ENCODE assay signal across 25 cellular contexts in genomic region chr14:56280843-56281242, GRCh38.
DNase-seq lines count a peak whose midpoint lies in the region; ATAC-seq, FAIRE-seq and TF ChIP-seq lines count a peak whose summit lies in the region.
"Had no signal": no experiment of that assay in that cellular context is flagged by ENCODE, and none has a peak within 500 bp of the region (broad histone marks: within the 10 kb centered on the region; RNA-seq: fewer than 3 reads in every experiment).

No MANE protein-coding gene starts in this region.

- H3K4me3 ChIP-seq in RWPE2 (ENCODE audit: severe bottlenecking) (no peak overlapping the region), fibroblast of pulmonary artery (replicated peaks; ENCODE audit: low read depth, low read length) (no peak overlapping the region), small intestine (ENCODE audit: low read depth in 1 of 2, low read length in 2 of 2) (no peak overlapping the region), MG63 (no peak overlapping the region)
- H3K4me3 ChIP-seq: gastrocnemius medialis, SJCRH30, skin epidermis had no signal

- peak; percentile 62 for FAIRE-seq in small intestine (lab: Jason Lieb, UNC)
- FAIRE-seq: HTR-8/SVneo had no signal

- ATAC-seq in RWPE2 (ENCODE audit: low read depth): peak; percentile 49; the same call in 1 of the 3 replicates
- ATAC-seq in HG02571 (IDR thresholded peaks at IDR 0.05; ENCODE audit: unreplicated experiment): no peak
- ATAC-seq: gastrocnemius medialis; naive thymus-derived CD4-positive, alpha-beta T cell; stimulated activated naive CD8-positive, alpha-beta T cell treated with anti-CD3 and anti-CD28 coated beads, Interleukin-15, amount 100 ng/mL, for 72 hours had no signal

- 94 to 100% (median 97%) methylated on average over 2 of the region's 2 CpGs for WGBS in small intestine, 3 donors

- H3K27me3 ChIP-seq in RWPE2 (ENCODE audit: insufficient read depth, poor library complexity, severe bottlenecking) (no peaks in the 10 kb centered on the region), small intestine (ENCODE audit: control insufficient read depth in 2 of 2, insufficient read depth in 2 of 2, low read length in 2 of 2) (no peaks in the 10 kb centered on the region), MG63 (no peaks in the 10 kb centered on the region)
- H3K27me3 ChIP-seq: gastrocnemius medialis, SJCRH30 had no signal

- no peaks in the 10 kb centered on the region for H3K4me1 ChIP-seq in RWPE2 (ENCODE audit: insufficient read depth, poor library complexity, severe bottlenecking)
- H3K4me1 ChIP-seq in small intestine (ENCODE audit: control insufficient read depth in 2 of 2, insufficient read depth in 1 of 2, low read depth in 1 of 2, low read length in 1 of 2): no peaks in the 10 kb centered on the region
- H3K4me1 ChIP-seq: gastrocnemius medialis, SJCRH30 had no signal

- DNase-seq in DMS 273 (lab: John Stamatoyannopoulos, UW; ENCODE audit: unreplicated experiment): peak; percentile 5
- no peak for DNase-seq in DMS 273 treated with DMSO at 0.1 percent for 48 hours (lab: John Stamatoyannopoulos, UW)
- no peak for DNase-seq in RWPE2 (ENCODE audit: low spot score)
- no peak for DNase-seq in fibroblast of pulmonary artery (ENCODE audit: low read depth)
- DNase-seq in small intestine: no peak
- no peak for DNase-seq in MG63
- no peak for DNase-seq in NCI-H524 (lab: John Stamatoyannopoulos, UW)
- DNase-seq: 8988T; activated CD4-positive, alpha-beta memory T cell treated with anti-CD3 and anti-CD28 coated beads for 36 hours; activated naive CD4-positive, alpha-beta T cell treated with Interleukin-2 at 50 U/mL for 16 hours; amygdala; CD4-positive, CD25-positive, alpha-beta regulatory T cell; gastrocnemius medialis; Karpas-422; naive thymus-derived CD4-positive, alpha-beta T cell; NCI-H1105; NCI-H526 treated with DMSO at 0.1 percent for 48 hours; posterior cingulate gyrus; SJCRH30; stimulated activated CD4-positive, alpha-beta T cell treated with anti-CD3 and anti-CD28 coated beads, Interleukin-4, amount 100 ng/mL, for 1 hour; stimulated activated naive CD8-positive, alpha-beta T cell treated with anti-CD3 and anti-CD28 coated beads, Interleukin-15, amount 100 ng/mL, for 72 hours; trophoblast cell had no signal

- no peaks in the 10 kb centered on the region for H3K9me3 ChIP-seq in RWPE2 (ENCODE audit: severe bottlenecking)
- no peaks in the 10 kb centered on the region for H3K9me3 ChIP-seq in small intestine (ENCODE audit: control insufficient read depth, low read depth)
- no peaks in the 10 kb centered on the region for H3K9me3 ChIP-seq in MG63
- H3K9me3 ChIP-seq: gastrocnemius medialis, SJCRH30 had no signal

- TF ChIP-seq CTCF in RWPE2 (IDR thresholded peaks at IDR 0.05; ENCODE audit: poor library complexity, severe bottlenecking) (peak; percentile 36), fibroblast of pulmonary artery (IDR thresholded peaks at IDR 0.05; ENCODE audit: low read length, missing control alignments) (peak; percentile 26)

- no peak overlapping the region for H3K27ac ChIP-seq in RWPE2 (ENCODE audit: poor library complexity, severe bottlenecking)
- no peak overlapping the region for H3K27ac ChIP-seq in small intestine (ENCODE audit: low read depth in 1 of 2, low read length in 1 of 2)
- H3K27ac ChIP-seq: gastrocnemius medialis, SJCRH30, skin epidermis had no signal

- H3K36me3 ChIP-seq in RWPE2 (ENCODE audit: low read depth): no peaks in the 10 kb centered on the region
- H3K36me3 ChIP-seq in small intestine (ENCODE audit: control insufficient read depth in 2 of 2, insufficient read depth in 2 of 2, low read length in 2 of 2): no peaks in the 10 kb centered on the region
- H3K36me3 ChIP-seq in MG63: no peaks in the 10 kb centered on the region
- H3K36me3 ChIP-seq: gastrocnemius medialis, SJCRH30 had no signal
